ENCODE assay signal across 16 cellular contexts in the genomic region with DNA sequence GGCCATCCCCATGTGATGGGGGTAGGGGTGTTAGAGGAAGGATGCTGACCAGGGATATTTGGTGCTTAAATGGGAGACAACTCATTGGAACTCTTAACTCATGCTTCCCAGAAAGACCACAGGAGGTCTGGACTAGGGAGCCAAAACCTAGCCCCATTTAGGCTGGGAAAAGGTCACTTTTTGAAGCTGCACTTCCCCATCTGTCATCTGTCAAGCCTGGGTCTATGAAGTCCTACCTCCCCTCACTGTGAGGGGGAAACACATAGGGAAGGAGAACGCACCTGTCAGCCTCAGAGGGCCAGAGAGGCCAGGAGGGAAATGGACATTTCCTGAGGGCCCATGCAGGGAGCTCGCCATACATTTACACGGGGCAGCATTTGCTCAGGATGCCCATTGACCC.
A peak's percentile ranks its signal among the peaks of the same experiment; 100 is the strongest.
DNase-seq lines count a peak whose midpoint lies in the region; ATAC-seq and TF ChIP-seq lines count a peak whose summit lies in the region.
"Had no signal": no experiment of that assay in that cellular context is flagged by ENCODE, and none has a peak within 500 bp of the region (broad histone marks: within the 10 kb centered on the region; RNA-seq: fewer than 3 reads in every experiment).

No MANE protein-coding gene starts in this region.

- H3K36me3 ChIP-seq in H7 (replicated peaks; ENCODE audit: control insufficient read depth, insufficient read depth, low read length) = no peaks in the 10 kb centered on the region
- H3K36me3 ChIP-seq: BLaER1, HAP-1 had no signal

- H3K4me3 ChIP-seq in H7 (ENCODE audit: insufficient read depth, low read depth, low read length) = no peak overlapping the region
- H3K4me3 ChIP-seq: BLaER1, HAP-1 had no signal

- no peak for TF ChIP-seq CTCF in GM20000 (IDR thresholded peaks at IDR 0.05; ENCODE audit: extremely low read depth, missing control alignments)

- no peaks in the 10 kb centered on the region for H3K27me3 ChIP-seq in H7 (ENCODE audit: control insufficient read depth, insufficient read depth, low read length)
- H3K27me3 ChIP-seq: BLaER1 had no signal

- ATAC-seq in GM21515 (IDR thresholded peaks at IDR 0.05; ENCODE audit: unreplicated experiment) = no peak
- ATAC-seq: HepG2 had no signal

- DNase-seq in activated effector memory CD4-positive, alpha-beta T cell treated with anti-CD3 and anti-CD28 coated beads, Interleukin-2, amount 50 U/mL, for 16 hours = peak; percentile 14
- no peak for DNase-seq in activated effector memory CD4-positive, alpha-beta T cell treated with Interleukin-2 at 50 U/mL for 16 hours
- peak; percentile 7 for DNase-seq in H7
- peak; percentile 54 for DNase-seq in cerebellar cortex (ENCODE audit: low spot score)
- peak; percentile 15 for DNase-seq in islet precursor cell
- no peak for DNase-seq in NCI-H1436 (lab: John Stamatoyannopoulos, UW)
- no peak for DNase-seq in GM20000 (ENCODE audit: low spot score)
- DNase-seq: 8988T; CD4-positive, alpha-beta memory T cell; DMS153; DMS79; GF-D8 had no signal

Comparison
In these comparisons a context has a peak if more than half of its experiments do, and no peak if none do; other contexts are left out.
1. DNase-seq: peak in activated effector memory CD4-positive, alpha-beta T cell treated with anti-CD3 and anti-CD28 coated beads, Interleukin-2, amount 50 U/mL, for 16 hours (single experiment), H7 (single experiment), cerebellar cortex (single experiment) and islet precursor cell (single experiment); none in activated effector memory CD4-positive, alpha-beta T cell treated with Interleukin-2 at 50 U/mL for 16 hours (single experiment), NCI-H1436 (single experiment) and GM20000 (single experiment).